22 cellular contexts compared by ENCODE assay signal in genomic region chr14:63262446-63262845, GRCh38. TPM values are rescaled to one million over a fixed set of nuclear protein-coding genes. Genes with fewer than 3 reads are reported as not detected.
A peak's percentile ranks its signal among the peaks of the same experiment; 100 is the strongest.
DNase-seq lines count a peak whose midpoint lies in the region; ATAC-seq, FAIRE-seq and TF ChIP-seq lines count a peak whose summit lies in the region.
"Had no signal": no experiment of that assay in that cellular context is flagged by ENCODE, and none has a peak within 500 bp of the region (broad histone marks: within the 10 kb centered on the region; RNA-seq: fewer than 3 reads in every experiment).

No MANE protein-coding gene starts in this region.

- TF ChIP-seq CTCF in endodermal cell (conservative IDR thresholded peaks at IDR 0.05) = no peak

- H3K4me3 Mint-ChIP-seq in endodermal cell = no peak overlapping the region
- H3K4me3 Mint-ChIP-seq in activated CD4-positive, alpha-beta T cell treated with anti-CD3 and anti-CD28 coated beads for 36 hours = no peak overlapping the region
- H3K4me3 Mint-ChIP-seq: CD4-positive, alpha-beta memory T cell had no signal

- H3K4me3 ChIP-seq in right cardiac atrium (ENCODE audit: low read length) (no peak overlapping the region), endodermal cell (ENCODE audit: low read length) (no peak overlapping the region)

- intact Hi-C loops in right cardiac atrium (cut with DNase I) = no loop called here
- intact Hi-C loops in Right ventricle myocardium inferior (cut with DNase I) = no loop called here
- intact Hi-C loops in activated CD4-positive, alpha-beta T cell treated with anti-CD3 and anti-CD28 coated beads for 36 hours (cut with DNase I, micrococcal nuclease) = no loop called here
- intact Hi-C loops in posterior vena cava (cut with DNase I) = no loop called here

- POLR2A ChIA-PET in activated CD4-positive, alpha-beta T cell treated with anti-CD3 and anti-CD28 coated beads for 36 hours (lab: Charles Lee) = no interaction called here

- peaks cover 20% of the 10 kb centered on the region for H3K9me3 Mint-ChIP-seq in endodermal cell
- no peaks in the 10 kb centered on the region for H3K9me3 Mint-ChIP-seq in activated CD4-positive, alpha-beta T cell treated with anti-CD3 and anti-CD28 coated beads for 36 hours (ENCODE audit: low read depth)

- CTCF ChIA-PET in activated CD4-positive, alpha-beta T cell treated with anti-CD3 and anti-CD28 coated beads for 36 hours (lab: Charles Lee) = no interaction called here

- peaks cover 16% of the 10 kb centered on the region for H3K27me3 Mint-ChIP-seq in endodermal cell (ENCODE audit: insufficient read depth)
- H3K27me3 Mint-ChIP-seq in activated CD4-positive, alpha-beta T cell treated with anti-CD3 and anti-CD28 coated beads for 36 hours = peaks cover 24% of the 10 kb centered on the region

- no peaks in the 10 kb centered on the region for H3K36me3 Mint-ChIP-seq in endodermal cell (ENCODE audit: low read depth)
- no peaks in the 10 kb centered on the region for H3K36me3 Mint-ChIP-seq in activated CD4-positive, alpha-beta T cell treated with anti-CD3 and anti-CD28 coated beads for 36 hours (ENCODE audit: low read depth)
- H3K36me3 Mint-ChIP-seq: CD4-positive, alpha-beta memory T cell had no signal

- no peaks in the 10 kb centered on the region for H3K9me3 ChIP-seq in right cardiac atrium (ENCODE audit: control insufficient read depth, low read length)
- peaks cover 7% of the 10 kb centered on the region for H3K9me3 ChIP-seq in endodermal cell (ENCODE audit: control insufficient read depth, low read length)

- H3K27ac Mint-ChIP-seq in endodermal cell = no peak overlapping the region
- no peak overlapping the region for H3K27ac Mint-ChIP-seq in activated CD4-positive, alpha-beta T cell treated with anti-CD3 and anti-CD28 coated beads for 36 hours
- H3K27ac Mint-ChIP-seq: CD4-positive, alpha-beta memory T cell had no signal

- H3K9ac ChIP-seq in endodermal cell (ENCODE audit: extremely low read depth, low read length, poor library complexity, severe bottlenecking) = no peak overlapping the region

- 66% methylated on average over 2 of the region's 2 CpGs for WGBS in right cardiac atrium
- 87 to 100% methylated on average over 1 to 2 of the region's 2 CpGs for whole genome bisulfite sequencing in endodermal cell (ENCODE audit: insufficient coverage in 1 of 2, insufficient read length in 1 of 2), 2 experiments

- H3K27ac ChIP-seq in right cardiac atrium (ENCODE audit: low read length) (no peak overlapping the region), endodermal cell (ENCODE audit: low read depth, low read length) (no peak overlapping the region)

- ATAC-seq in right cardiac atrium = peak; percentile 22 to 31
- no peak for ATAC-seq in Right ventricle myocardium inferior
- no peak for ATAC-seq in activated CD4-positive, alpha-beta T cell treated with anti-CD3 and anti-CD28 coated beads for 36 hours

- H3K4me1 Mint-ChIP-seq in endodermal cell = peaks cover 11% of the 10 kb centered on the region
- no peaks in the 10 kb centered on the region for H3K4me1 Mint-ChIP-seq in activated CD4-positive, alpha-beta T cell treated with anti-CD3 and anti-CD28 coated beads for 36 hours
- H3K4me1 Mint-ChIP-seq: CD4-positive, alpha-beta memory T cell had no signal

- peak; percentile 37 for FAIRE-seq in urothelium cell line (lab: Jason Lieb, UNC)
- FAIRE-seq: GM12891, GM18507, H54 had no signal

- no peaks in the 10 kb centered on the region for H3K36me3 ChIP-seq in endodermal cell (ENCODE audit: control insufficient read depth, insufficient read depth, low read length)

- H3K27me3 ChIP-seq in right cardiac atrium (ENCODE audit: control insufficient read depth, insufficient read depth) (no peaks in the 10 kb centered on the region), endodermal cell (ENCODE audit: control insufficient read depth, insufficient read depth, low read length, poor library complexity, severe bottlenecking) (no peaks in the 10 kb centered on the region)

- no peak for DNase-seq in right cardiac atrium
- no peak for DNase-seq in Right ventricle myocardium inferior (ENCODE audit: missing footprints)
- DNase-seq in endodermal cell = peak; percentile 66
- DNase-seq in urothelium cell line (ENCODE audit: low spot score) = no peak
- no peak for DNase-seq in activated CD4-positive, alpha-beta T cell treated with anti-CD3 and anti-CD28 coated beads for 36 hours
- no peak for DNase-seq in posterior vena cava (ENCODE audit: low spot score)
- DNase-seq: C1 segment of cervical spinal cord; Calu3; CD4-positive, alpha-beta memory T cell; COR-L47; DMS53; GF-D8; GOT3; HCEC 1CT had no signal

- H3K4me1 ChIP-seq in right cardiac atrium (ENCODE audit: control insufficient read depth, insufficient read depth, low read length) (no peaks in the 10 kb centered on the region), endodermal cell (ENCODE audit: control insufficient read depth, insufficient read depth, low read length) (peaks cover 4% of the 10 kb centered on the region)

RNA-seq across cellular contexts. Expression of gene GPHB5, which starts 56.3 kb away (rescaled TPM):
- total RNA-seq in right cardiac atrium (not detected), Right ventricle myocardium inferior (not detected), endodermal cell (not detected), posterior vena cava (not detected)
- not detected for polyA plus RNA-seq in right cardiac atrium
- polyA plus RNA-seq in endodermal cell (2013, experiment 1 of 2) = not detected
- not detected for polyA plus RNA-seq in endodermal cell (2013, experiment 2 of 2)
- total RNA-seq in activated CD4-positive, alpha-beta T cell treated with anti-CD3 and anti-CD28 coated beads for 36 hours = not detected
- total RNA-seq: A172; A673; Calu3; CD4-positive, alpha-beta memory T cell; Daoy; G401 had no signal
- polyA plus RNA-seq: BJ; CD4-positive, alpha-beta memory T cell had no signal

RNA-seq across cellular contexts. Expression of gene RHOJ, which starts 58.2 kb away (rescaled TPM):
- total RNA-seq in right cardiac atrium (10 to 100 TPM; 10.2 to 20.3 (median 16.2) TPM), Right ventricle myocardium inferior (18.3 TPM), endodermal cell (not detected), posterior vena cava (10 to 100 TPM; 19.8 to 22.8 TPM)
- polyA plus RNA-seq in right cardiac atrium = 9.6 TPM
- 3.9 TPM for polyA plus RNA-seq in endodermal cell (2013, experiment 1 of 2)
- polyA plus RNA-seq in endodermal cell (2013, experiment 2 of 2) = 7.3 TPM
- not detected for total RNA-seq in activated CD4-positive, alpha-beta T cell treated with anti-CD3 and anti-CD28 coated beads for 36 hours
- total RNA-seq: CD4-positive, alpha-beta memory T cell; G401 had no signal
- polyA plus RNA-seq: CD4-positive, alpha-beta memory T cell had no signal

Comparison
In these comparisons a context has a peak if more than half of its experiments do, and no peak if none do; other contexts are left out.
1. ATAC-seq: peak in right cardiac atrium (2 of 2); none in Right ventricle myocardium inferior (single experiment) and activated CD4-positive, alpha-beta T cell treated with anti-CD3 and anti-CD28 coated beads for 36 hours (single experiment).
2. RNA of gene RHOJ, which starts 58.2 kb away (total RNA-seq): 19.8 to 22.8 TPM in posterior vena cava, 18.3 TPM in Right ventricle myocardium inferior (single experiment) and 10.2 to 20.3 TPM in right cardiac atrium; not detected in endodermal cell and not detected in activated CD4-positive, alpha-beta T cell treated with anti-CD3 and anti-CD28 coated beads for 36 hours; every median in the first group is over 10 times any median in the second.